Comparison of ENCODE assay signal across 20 cellular contexts in the genomic region with DNA sequence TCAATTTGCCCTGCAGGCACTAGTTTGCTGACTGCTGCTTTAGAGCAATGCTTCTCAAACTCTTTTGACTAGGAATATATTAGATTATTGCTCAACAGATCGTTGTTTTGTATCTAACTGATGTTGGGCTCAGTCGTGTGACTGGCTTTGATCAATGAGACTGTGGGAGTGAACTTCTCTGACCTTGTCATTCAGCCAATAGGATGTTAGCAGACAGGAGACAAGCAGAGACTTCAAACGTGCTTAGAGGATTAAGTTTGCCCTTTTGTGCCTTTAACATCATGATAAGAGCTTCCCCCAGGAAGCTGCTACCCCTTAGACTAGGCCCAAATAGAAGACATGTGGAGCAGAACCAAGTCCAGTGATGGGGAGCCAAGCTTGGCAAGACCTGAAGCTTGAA.
A peak's percentile ranks its signal among the peaks of the same experiment; 100 is the strongest.
DNase-seq lines count a peak whose midpoint lies in the region; ATAC-seq, FAIRE-seq and TF ChIP-seq lines count a peak whose summit lies in the region.
"Had no signal": no experiment of that assay in that cellular context is flagged by ENCODE, and none has a peak within 500 bp of the region (broad histone marks: within the 10 kb centered on the region; RNA-seq: fewer than 3 reads in every experiment).

No MANE protein-coding gene starts in this region.

- H3K4ac ChIP-seq in H1 (replicated peaks; ENCODE audit: insufficient read length, low read depth, low read length): no peak overlapping the region

- peaks cover 6% of the 10 kb centered on the region; the same call in 1 of the 2 replicates for H3K4me1 ChIP-seq in GM23338 (ENCODE audit: insufficient read depth)
- peaks cover 0 to 8% (median 4%) of the 10 kb centered on the region in 4 experiments; a peak in 4 of 7 replicates for H3K4me1 ChIP-seq in H1 (replicated peaks in 1 of 4; ENCODE audit: control insufficient read depth in 3 of 4, insufficient read depth in 4 of 4, low read length in 3 of 4)

- H2BK20ac ChIP-seq in H1 (ENCODE audit: low read length): no peak overlapping the region

- POLR2A ChIA-PET in H1 (lab: Charles Lee; ENCODE audit: partially characterized antibody): interaction anchor here (1.3 kb wide), 1 partner anchor 11 kb away, joined by 3 read pairs; no protein-coding TSS in a partner anchor

- no peak for ATAC-seq in GM23338
- ATAC-seq: GM12878 had no signal

- H3K14ac ChIP-seq in H1 (ENCODE audit: insufficient read length): no peak overlapping the region

- FAIRE-seq in H1 (lab: Jason Lieb, UNC): no peak
- FAIRE-seq: GM12878 had no signal

- no peak overlapping the region for H3K27ac Mint-ChIP-seq in GM23338
- H3K27ac Mint-ChIP-seq in progenitor cell of endocrine pancreas: peak overlapping the region; percentile 62
- H3K27ac Mint-ChIP-seq: CD8-positive, alpha-beta memory T cell had no signal

- no peak overlapping the region for H2BK12ac ChIP-seq in H1 (ENCODE audit: low read depth, low read length)

- no peak overlapping the region for H3K4me3 ChIP-seq in GM23338
- no peak overlapping the region for H3K4me3 ChIP-seq in H1 (ENCODE audit: extremely low read depth in 1 of 4, insufficient read depth in 2 of 4, low read depth in 3 of 4, low read length in 4 of 4)
- H3K4me3 ChIP-seq: GM12878, GM23248, MG63 had no signal

- H4K5ac ChIP-seq in H1 (ENCODE audit: insufficient read length, low read depth, low read length): no peak overlapping the region

- H3K79me2 ChIP-seq in GM23338 (replicated peaks; ENCODE audit: insufficient read depth): no peaks in the 10 kb centered on the region
- no peaks in the 10 kb centered on the region for H3K79me2 ChIP-seq in H1 (ENCODE audit: control insufficient read depth in 1 of 2, insufficient read depth in 2 of 2, low read length in 2 of 2)

- no peak for TF ChIP-seq POLR2A in H1 (IDR thresholded peaks at IDR 0.05; ENCODE audit: control extremely low read depth in 1 of 2, low read depth in 2 of 2, low read length in 2 of 2)

- no peak overlapping the region for H2AK5ac ChIP-seq in H1 (ENCODE audit: low read depth, low read length)

- H4K20me1 ChIP-seq in GM23338 (replicated peaks; ENCODE audit: insufficient read depth) (no peaks in the 10 kb centered on the region), H1 (replicated peaks in 1 of 2; ENCODE audit: control insufficient read depth in 1 of 2, insufficient read depth in 2 of 2, low read length in 2 of 2) (no peaks in the 10 kb centered on the region)

- no peak overlapping the region for H2BK5ac ChIP-seq in H1 (ENCODE audit: low read depth, low read length)

- no peak overlapping the region for H3K4me2 ChIP-seq in GM23338
- no peak overlapping the region for H3K4me2 ChIP-seq in H1 (ENCODE audit: insufficient read depth in 1 of 2, low read depth in 2 of 2, low read length in 2 of 2)

- DNase-seq in GM23338 (ENCODE audit: low spot score): no peak
- peak; percentile 57 for DNase-seq in NCI-H82 treated with DMSO at 0.1 percent for 48 hours (lab: John Stamatoyannopoulos, UW; ENCODE audit: unreplicated experiment)
- no peak for DNase-seq in H1 (ENCODE audit: low read depth in 1 of 2, low spot score in 2 of 2)
- DNase-seq in progenitor cell of endocrine pancreas (ENCODE audit: low spot score, unreplicated experiment): no peak
- DNase-seq in NOMO-1 treated with DMSO at 0.1 percent for 48 hours (lab: John Stamatoyannopoulos, UW; ENCODE audit: unreplicated experiment): no peak
- DNase-seq in activated gamma-delta T cell treated with Interleukin-2 at 50 U/mL for 16 hours: no peak
- DNase-seq in stimulated activated CD4-positive, alpha-beta T cell treated with anti-CD3 and anti-CD28 coated beads, Interleukin-2, amount 100 ng/mL, for 48 hours: no peak
- DNase-seq: CD8-positive, alpha-beta memory T cell; DMS 273 treated with DMSO at 0.1 percent for 48 hours; GDM1; GM23248; Karpas-422; MG63; NCI-H1417; NCI-H187 treated with DMSO at 0.1 percent for 48 hours; NCI-H345; NCI-H526; RPMI8226; SW 1271 had no signal

- TF ChIP-seq EP300 in H1 (IDR thresholded peaks at IDR 0.05; ENCODE audit: borderline replicate concordance in 1 of 2, low read depth in 2 of 2, low read length in 2 of 2): no peak

- no peak overlapping the region for H4K8ac ChIP-seq in H1 (ENCODE audit: extremely low read depth, insufficient read depth, low read length)

- peak overlapping the region; percentile 56; the same call in 1 of the 2 replicates for H2AFZ ChIP-seq in GM23338
- H2AFZ ChIP-seq in H1 (ENCODE audit: low read length): no peak overlapping the region
- H2AFZ ChIP-seq: GM23248 had no signal

- H2BK120ac ChIP-seq in H1 (replicated peaks; ENCODE audit: low read depth, low read length): no peak overlapping the region

- H3K23ac ChIP-seq in H1 (ENCODE audit: insufficient read length): peak overlapping the region; percentile 92

- TF ChIP-seq RAD21 in H1 (IDR thresholded peaks at IDR 0.05 in 1 of 2, conservative IDR thresholded peaks at IDR 0.05 in 1 of 2; ENCODE audit: low read depth in 2 of 2, low read length in 2 of 2): no peak

- no peak overlapping the region for H3K9ac ChIP-seq in H1 (replicated peaks in 1 of 4; ENCODE audit: extremely low read depth in 1 of 4, low read depth in 3 of 4, low read length in 3 of 4)
- H3K9ac ChIP-seq: GM23248 had no signal

- H3K56ac ChIP-seq in H1 (replicated peaks; ENCODE audit: insufficient read length, low read depth, low read length): no peak overlapping the region

- H2BK15ac ChIP-seq in H1 (ENCODE audit: low read length): no peak overlapping the region

- H3K27me3 ChIP-seq in GM23338 (ENCODE audit: insufficient read depth): no peaks in the 10 kb centered on the region
- no peaks in the 10 kb centered on the region for H3K27me3 ChIP-seq in H1 (replicated peaks in 1 of 4; ENCODE audit: control insufficient read depth in 3 of 4, extremely low read depth in 1 of 4, insufficient read depth in 3 of 4, low read length in 3 of 4)
- H3K27me3 ChIP-seq: MG63 had no signal

- H3K4me1 Mint-ChIP-seq in GM23338: peaks cover 13% of the 10 kb centered on the region
- peaks cover 9% of the 10 kb centered on the region for H3K4me1 Mint-ChIP-seq in progenitor cell of endocrine pancreas (ENCODE audit: low read depth)

- TF ChIP-seq CTCF in GM23338 (conservative IDR thresholded peaks at IDR 0.05; ENCODE audit: low read depth in 2 of 2): no peak
- no peak for TF ChIP-seq CTCF in H1 (IDR thresholded peaks at IDR 0.05; ENCODE audit: control extremely low read depth in 1 of 3, insufficient read depth in 1 of 3, low read depth in 1 of 3, low read length in 3 of 3)
- TF ChIP-seq CTCF in progenitor cell of endocrine pancreas (IDR thresholded peaks at IDR 0.05; ENCODE audit: unreplicated experiment): no peak

- CTCF ChIA-PET in H1 (lab: Charles Lee; ENCODE audit: partially characterized antibody): no interaction called here

- no peaks in the 10 kb centered on the region for H3F3A ChIP-seq in GM23338 (replicated peaks; ENCODE audit: low read depth)

- H3K36me3 ChIP-seq in GM23338 (ENCODE audit: insufficient read depth): no peaks in the 10 kb centered on the region
- no peaks in the 10 kb centered on the region for H3K36me3 ChIP-seq in H1 (ENCODE audit: control insufficient read depth in 2 of 4, insufficient read depth in 4 of 4, low read length in 3 of 4)
- H3K36me3 ChIP-seq: MG63 had no signal

- H3K9me3 ChIP-seq in H1 (ENCODE audit: insufficient read depth in 2 of 2, low read depth in 1 of 2, low read length in 1 of 2): no peaks in the 10 kb centered on the region
- H3K9me3 ChIP-seq: MG63 had no signal

- no peak overlapping the region for H3K18ac ChIP-seq in H1 (ENCODE audit: extremely low read depth, low read length)

- H3K27me3 Mint-ChIP-seq in GM23338 (ENCODE audit: insufficient read depth, low read depth, poor library complexity) (peaks cover 4% of the 10 kb centered on the region), progenitor cell of endocrine pancreas (no peaks in the 10 kb centered on the region)

- H3K9me3 Mint-ChIP-seq in GM23338 (no peaks in the 10 kb centered on the region; the same call in 2 of the 3 replicates), progenitor cell of endocrine pancreas (ENCODE audit: low read depth) (no peaks in the 10 kb centered on the region)
- H3K9me3 Mint-ChIP-seq: CD8-positive, alpha-beta memory T cell had no signal

- 72% methylated on average over 3 of the region's 3 CpGs; no CpG with 5 or more reads in 1 of the 2 experiments for WGBS in H1 (ENCODE audit: extremely low coverage in 1 of 2, insufficient coverage in 1 of 2, insufficient read length in 1 of 2, insufficient replicate concordance in 2 of 2, low coverage in 1 of 2, low lambda C conversion rate in 2 of 2, missing lambda C conversion rate in 1 of 2), 2 experiments

- H3K23me2 ChIP-seq in H1 (ENCODE audit: low read depth, low read length): no peaks in the 10 kb centered on the region; the same call in 1 of the 2 replicates

- H3K27ac ChIP-seq in GM23338 (ENCODE audit: low read depth) (no peak overlapping the region), H1 (ENCODE audit: low read depth, low read length) (no peak overlapping the region)
- H3K27ac ChIP-seq: GM23248 had no signal

- no peaks in the 10 kb centered on the region for H3K36me3 Mint-ChIP-seq in GM23338 (ENCODE audit: low read depth)
- no peaks in the 10 kb centered on the region for H3K36me3 Mint-ChIP-seq in progenitor cell of endocrine pancreas (ENCODE audit: insufficient read depth)

- H3K79me1 ChIP-seq in H1 (ENCODE audit: low read depth, low read length): no peaks in the 10 kb centered on the region

- H3K9me2 ChIP-seq in GM23338 (ENCODE audit: insufficient read depth): no peaks in the 10 kb centered on the region

- H4K91ac ChIP-seq in H1 (replicated peaks; ENCODE audit: insufficient read length, low read length): no peak overlapping the region

- H3K4me3 Mint-ChIP-seq in GM23338 (no peak overlapping the region), progenitor cell of endocrine pancreas (ENCODE audit: low read depth) (no peak overlapping the region)
- H3K4me3 Mint-ChIP-seq: CD8-positive, alpha-beta memory T cell had no signal

TF ChIP-seq in GM23338, 12 proteins besides CTCF, POLR2A, EP300 and RAD21 (continues in another document):
- TF ChIP-seq EZH2 (IDR thresholded peaks at IDR 0.05; ENCODE audit: low read depth, unreplicated experiment) (no peak), POLR2AphosphoS5 (IDR thresholded peaks at IDR 0.05; ENCODE audit: low read depth) (no peak)

TF ChIP-seq in H1, 55 proteins besides CTCF, POLR2A, EP300 and RAD21 (continues in another document):
- no peak for TF ChIP-seq CBX5 (IDR thresholded peaks at IDR 0.05; ENCODE audit: low read depth, low read length)
